Comparison of ENCODE assay signal across 9 cellular contexts in the genomic region with DNA sequence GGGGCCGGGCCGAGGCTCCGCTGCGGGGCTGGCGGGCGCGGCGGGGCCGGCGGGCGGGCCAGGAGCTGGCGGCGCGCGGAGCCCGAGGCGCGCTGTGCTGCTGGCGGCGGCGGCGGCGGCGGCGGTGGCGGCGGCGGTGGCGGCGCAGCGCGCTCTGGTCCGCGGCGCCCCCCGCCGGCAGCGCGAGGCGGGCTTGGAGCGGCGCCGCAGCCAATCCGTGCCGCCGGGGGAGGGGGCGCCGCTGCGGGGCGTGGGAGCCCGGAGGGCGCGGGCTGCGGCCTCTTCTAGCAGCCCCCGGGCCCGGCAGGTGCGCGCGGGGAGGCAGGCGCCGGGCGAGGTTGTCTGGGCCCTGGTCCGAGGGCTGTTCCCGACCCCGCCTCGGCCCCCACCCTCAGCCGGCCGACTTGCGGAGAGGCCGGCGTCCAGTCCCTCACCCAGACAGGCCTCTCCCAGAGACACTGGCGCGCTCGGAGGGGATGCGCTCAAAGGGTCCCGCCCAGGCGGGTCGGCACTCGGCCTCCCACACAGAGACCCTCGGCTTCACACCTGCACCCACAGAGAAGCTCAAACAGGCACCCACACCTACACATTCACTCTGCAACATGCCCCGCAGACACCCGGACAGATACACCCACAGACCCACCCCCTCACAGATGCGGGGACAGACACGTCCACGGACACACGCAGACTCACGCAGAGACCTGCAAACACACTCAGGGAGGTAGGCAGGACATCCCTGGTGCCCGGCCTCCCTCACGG. TPM values are rescaled to one million over a fixed set of nuclear protein-coding genes. Genes with fewer than 3 reads are reported as not detected.
DNase-seq lines count a peak whose midpoint lies in the region; ATAC-seq and TF ChIP-seq lines count a peak whose summit lies in the region.
"Had no signal": no experiment of that assay in that cellular context is flagged by ENCODE, and none has a peak within 500 bp of the region (broad histone marks: within the 10 kb centered on the region; RNA-seq: fewer than 3 reads in every experiment).

TSS of gene RIMS4 (minus strand) at position 156 of the 759 bp plus-strand sequence. CDS start 275 bp downstream, outside the sequence.

- peaks cover 18% of the 10 kb centered on the region for H3K4me1 Mint-ChIP-seq in stimulated activated naive CD8-positive, alpha-beta T cell treated with anti-CD3 and anti-CD28 coated beads, Interleukin-15, amount 100 ng/mL, for 72 hours

- peaks cover 5% of the 10 kb centered on the region for H3K9me3 ChIP-seq in RWPE2 (ENCODE audit: severe bottlenecking)
- peaks cover 19% of the 10 kb centered on the region for H3K9me3 ChIP-seq in left ventricle myocardium inferior (replicated peaks)

- no peaks in the 10 kb centered on the region for H3K9me3 Mint-ChIP-seq in stimulated activated naive CD8-positive, alpha-beta T cell treated with anti-CD3 and anti-CD28 coated beads, Interleukin-15, amount 100 ng/mL, for 72 hours

- H3K4me3 ChIP-seq in RWPE2 (ENCODE audit: severe bottlenecking), result peak within 1 kb of the TSS; percentile 16
- peak within 1 kb of the TSS; percentile 53 for H3K4me3 ChIP-seq in left ventricle myocardium inferior
- H3K4me3 ChIP-seq: BLaER1 had no signal

- no peak within 1 kb of the TSS for H3K27ac Mint-ChIP-seq in stimulated activated naive CD8-positive, alpha-beta T cell treated with anti-CD3 and anti-CD28 coated beads, Interleukin-15, amount 100 ng/mL, for 72 hours

- peak within 1 kb of the TSS; percentile 63 to 81 for H3K4me3 Mint-ChIP-seq in stimulated activated naive CD8-positive, alpha-beta T cell treated with anti-CD3 and anti-CD28 coated beads, Interleukin-15, amount 100 ng/mL, for 72 hours

- DNase-seq in NCI-H510A (lab: John Stamatoyannopoulos, UW) (peak; percentile 50), NCI-H510A treated with DMSO at 0.1 percent for 48 hours (lab: John Stamatoyannopoulos, UW) (no peak), RWPE2 (ENCODE audit: low spot score) (peak; percentile 76), left ventricle myocardium inferior (no peak), SHP77 treated with DMSO at 0.1 percent for 48 hours (lab: John Stamatoyannopoulos, UW) (no peak), SHP77 (lab: John Stamatoyannopoulos, UW) (no peak)
- DNase-seq in stimulated activated naive CD8-positive, alpha-beta T cell treated with anti-CD3 and anti-CD28 coated beads, Interleukin-15, amount 100 ng/mL, for 72 hours, result no peak

- H3K4me1 ChIP-seq in RWPE2 (ENCODE audit: insufficient read depth, poor library complexity, severe bottlenecking) (no peaks in the 10 kb centered on the region), left ventricle myocardium inferior (peaks cover 7% of the 10 kb centered on the region)
- H3K4me1 ChIP-seq: BLaER1 had no signal

- intact Hi-C loops in left ventricle myocardium inferior (cut with micrococcal nuclease), result no loop called here

- ATAC-seq in RWPE2 (ENCODE audit: low read depth) (peak; percentile 11; the same call in 2 of the 3 replicates), GM21619 (IDR thresholded peaks at IDR 0.05; ENCODE audit: unreplicated experiment) (no peak)
- ATAC-seq in stimulated activated naive CD8-positive, alpha-beta T cell treated with anti-CD3 and anti-CD28 coated beads, Interleukin-15, amount 100 ng/mL, for 72 hours, result peak; percentile 70

- no peaks in the 10 kb centered on the region for H3K36me3 ChIP-seq in RWPE2 (ENCODE audit: low read depth)
- no peaks in the 10 kb centered on the region for H3K36me3 ChIP-seq in left ventricle myocardium inferior
- H3K36me3 ChIP-seq: BLaER1 had no signal

- H3K27me3 Mint-ChIP-seq in stimulated activated naive CD8-positive, alpha-beta T cell treated with anti-CD3 and anti-CD28 coated beads, Interleukin-15, amount 100 ng/mL, for 72 hours, result peaks cover 76% of the 10 kb centered on the region

- TF ChIP-seq CTCF in RWPE2 (IDR thresholded peaks at IDR 0.05; ENCODE audit: poor library complexity, severe bottlenecking) (peak; percentile 22), left ventricle myocardium inferior (IDR thresholded peaks at IDR 0.05; ENCODE audit: borderline replicate concordance) (no peak)

- H3K27me3 ChIP-seq in RWPE2 (ENCODE audit: insufficient read depth, poor library complexity, severe bottlenecking), result peaks cover 69% of the 10 kb centered on the region
- H3K27me3 ChIP-seq in left ventricle myocardium inferior (ENCODE audit: low read depth), result peaks cover 71% of the 10 kb centered on the region

- H3K27ac ChIP-seq in RWPE2 (ENCODE audit: poor library complexity, severe bottlenecking) (no peak within 1 kb of the TSS), left ventricle myocardium inferior (replicated peaks) (no peak within 1 kb of the TSS)
- H3K27ac ChIP-seq: BLaER1 had no signal

RNA-seq across cellular contexts. Expression of gene RIMS4, which starts in this region (rescaled TPM):
- total RNA-seq in left ventricle myocardium inferior, result 0.11 TPM

Comparison
In these comparisons a context has a peak if more than half of its experiments do, and no peak if none do; other contexts are left out.
1. DNase-seq: peak in NCI-H510A (single experiment) and RWPE2 (single experiment); none in NCI-H510A treated with DMSO at 0.1 percent for 48 hours (single experiment), left ventricle myocardium inferior (single experiment), stimulated activated naive CD8-positive, alpha-beta T cell treated with anti-CD3 and anti-CD28 coated beads, Interleukin-15, amount 100 ng/mL, for 72 hours (0 of 2), SHP77 treated with DMSO at 0.1 percent for 48 hours (single experiment) and SHP77 (0 of 2).